Comparison of ENCODE assay signal across 16 cellular contexts in the genomic region with DNA sequence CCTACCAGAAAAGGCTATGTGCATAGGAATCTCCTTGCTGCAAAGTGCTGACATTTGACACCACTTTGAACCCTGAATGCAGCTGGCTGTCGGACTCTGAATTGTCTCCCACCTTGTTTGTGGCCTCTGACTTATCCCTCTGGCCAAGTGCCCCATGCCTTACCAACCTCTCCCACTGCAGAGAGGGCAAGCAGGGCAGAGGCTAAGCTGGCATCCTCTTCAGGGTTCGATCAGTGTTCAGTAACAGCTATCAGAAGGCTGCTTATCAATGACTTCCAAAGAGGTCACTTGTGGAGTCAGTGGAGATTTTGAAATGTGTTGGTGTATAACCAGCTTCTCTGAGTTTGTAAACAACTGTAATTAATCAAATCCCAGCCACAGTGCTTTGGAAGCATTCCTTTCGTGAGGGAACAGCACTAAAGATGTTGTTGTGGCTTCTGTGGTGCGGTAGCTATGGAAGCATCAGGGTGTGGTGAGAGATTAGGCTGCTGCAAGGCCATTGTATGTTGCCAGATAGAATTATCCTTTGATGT. TPM values are rescaled to one million over a fixed set of nuclear protein-coding genes. Genes with fewer than 3 reads are reported as not detected.
A peak's percentile ranks its signal among the peaks of the same experiment; 100 is the strongest.
DNase-seq lines count a peak whose midpoint lies in the region; ATAC-seq and TF ChIP-seq lines count a peak whose summit lies in the region.
"Had no signal": no experiment of that assay in that cellular context is flagged by ENCODE, and none has a peak within 500 bp of the region (broad histone marks: within the 10 kb centered on the region; RNA-seq: fewer than 3 reads in every experiment).

No MANE protein-coding gene starts in this region.

- H3K4me1 ChIP-seq in H9 (ENCODE audit: insufficient read depth, low read length) = peaks cover 22% of the 10 kb centered on the region
- no peaks in the 10 kb centered on the region for H3K4me1 ChIP-seq in PC-9 (replicated peaks; ENCODE audit: insufficient read depth)
- no peaks in the 10 kb centered on the region for H3K4me1 ChIP-seq in foreskin keratinocyte
- H3K4me1 ChIP-seq: esophagus muscularis mucosa had no signal

- no TSS peak for BruUV-seq in PC-9 (replicated peaks; lab: Mats Ljungman, UMichigan)

- no peak overlapping the region for H3K4me3 Mint-ChIP-seq in H9
- H3K4me3 Mint-ChIP-seq: activated naive CD4-positive, alpha-beta T cell treated with anti-CD3 and anti-CD28 coated beads, Interleukin-2, amount 10 ng/mL, durations not matched to agents 7 days and 5 days had no signal

- intact Hi-C loops in PC-9 (cut with micrococcal nuclease; ENCODE audit: unreplicated experiment) (loop anchor here (1.0 kb wide), 1 partner anchor 127 kb away; no protein-coding TSS in a partner anchor), dorsolateral prefrontal cortex (cut with DNase I) (no loop called here)

- H3K27ac Mint-ChIP-seq in H9 = peak overlapping the region in 2 of 3 experiments; percentile 68 to 94; a peak in 4 of 7 replicates
- H3K27ac Mint-ChIP-seq: activated naive CD4-positive, alpha-beta T cell treated with anti-CD3 and anti-CD28 coated beads, Interleukin-2, amount 10 ng/mL, durations not matched to agents 7 days and 5 days had no signal

- no peaks in the 10 kb centered on the region for H3K23me2 ChIP-seq in H9 (ENCODE audit: insufficient read length, low read depth, low read length, poor library complexity, severe bottlenecking)

- no peak overlapping the region for H4K91ac ChIP-seq in H9 (ENCODE audit: insufficient read length, low read depth, low read length)

- no peak overlapping the region for H2BK12ac ChIP-seq in H9 (ENCODE audit: insufficient read length, low read depth, low read length)

- H3K4me2 ChIP-seq in H9 (ENCODE audit: insufficient read depth, insufficient read length, low read length) = peak overlapping the region; percentile 15
- H3K4me2 ChIP-seq in PC-9 = no peak overlapping the region

- CTCF ChIA-PET in PC-9 (lab: Charles Lee) = no interaction called here

- no peak overlapping the region for H2BK5ac ChIP-seq in H9 (ENCODE audit: insufficient read length, low read length)

- H3K14ac ChIP-seq in H9 (ENCODE audit: insufficient read depth, low read length) = peak overlapping the region; percentile 10

- H2AK5ac ChIP-seq in H9 (ENCODE audit: insufficient read length, low read length) = no peak overlapping the region

- H3K9me3 ChIP-seq in H9 (ENCODE audit: control insufficient read depth, low read depth, low read length) (peaks cover 2% of the 10 kb centered on the region), PC-9 (ENCODE audit: insufficient read depth, low read depth) (no peaks in the 10 kb centered on the region; the same call in 1 of the 2 replicates)

- POLR2A ChIA-PET in PC-9 (lab: Charles Lee; ENCODE audit: unreplicated experiment) = interaction anchor here (0.6 to 0.7 kb wide), 2 partner anchors 128 to 350 kb away, joined by 3 to 5 read pairs; no protein-coding TSS in a partner anchor

- peak overlapping the region; percentile 87 for H3T11ph ChIP-seq in H9 (ENCODE audit: low read length)

- peaks cover 67 to 69% of the 10 kb centered on the region in 2 experiments for H3K4me1 Mint-ChIP-seq in H9
- H3K4me1 Mint-ChIP-seq: activated naive CD4-positive, alpha-beta T cell treated with anti-CD3 and anti-CD28 coated beads, Interleukin-2, amount 10 ng/mL, durations not matched to agents 7 days and 5 days had no signal

- no peak overlapping the region for H4K5ac ChIP-seq in H9 (ENCODE audit: insufficient read length, low read depth, low read length)

- TF ChIP-seq CTCF in H9 (conservative IDR thresholded peaks at IDR 0.05) = no peak
- TF ChIP-seq CTCF in PC-9 (conservative IDR thresholded peaks at IDR 0.05) = no peak
- no peak for TF ChIP-seq CTCF in foreskin keratinocyte (conservative IDR thresholded peaks at IDR 0.05)
- no peak for TF ChIP-seq CTCF in omental fat pad (IDR thresholded peaks at IDR 0.05)
- TF ChIP-seq CTCF in dorsolateral prefrontal cortex (IDR thresholded peaks at IDR 0.05 in 54 of 56, conservative IDR thresholded peaks at IDR 0.05 in 2 of 56; ENCODE audit: low read depth in 1 of 56, partially characterized antibody in 56 of 56) = no peak

- no peaks in the 10 kb centered on the region for H3K27me3 Mint-ChIP-seq in H9 (ENCODE audit: low read depth)
- H3K27me3 Mint-ChIP-seq: activated naive CD4-positive, alpha-beta T cell treated with anti-CD3 and anti-CD28 coated beads, Interleukin-2, amount 10 ng/mL, durations not matched to agents 7 days and 5 days had no signal

- ATAC-seq in foreskin keratinocyte (peak; percentile 32), omental fat pad (ENCODE audit: low FRiP score) (peak; percentile 18)

- H3K9me3 Mint-ChIP-seq in H9 = peaks cover 12% of the 10 kb centered on the region in 2 experiments
- H3K9me3 Mint-ChIP-seq: activated naive CD4-positive, alpha-beta T cell treated with anti-CD3 and anti-CD28 coated beads, Interleukin-2, amount 10 ng/mL, durations not matched to agents 7 days and 5 days had no signal

- H3K18ac ChIP-seq in H9 (ENCODE audit: insufficient read length, low read depth, low read length) = peak overlapping the region; percentile 68

- peak; percentile 59 for DNase-seq in H9
- DNase-seq in PC-9 = peak; percentile 50 to 58
- no peak for DNase-seq in foreskin keratinocyte
- DNase-seq in omental fat pad (ENCODE audit: low spot score) = no peak
- DNase-seq in dorsolateral prefrontal cortex = no peak
- no peak for DNase-seq in activated T-cell treated with anti-CD3 and anti-CD28 coated beads, Interleukin-2, amount 50 U/mL, for 1 hour
- no peak for DNase-seq in H7
- DNase-seq in midbrain (lab: John Stamatoyannopoulos, UW) = no peak
- DNase-seq: activated naive CD4-positive, alpha-beta T cell treated with anti-CD3 and anti-CD28 coated beads, Interleukin-2, amount 10 ng/mL, durations not matched to agents 7 days and 5 days; C1 segment of cervical spinal cord; KG1; NCI-H1694; NCI-H748 treated with DMSO at 0.1 percent for 48 hours; SHP77 treated with DMSO at 0.1 percent for 48 hours; WERI-Rb-1 had no signal

- peaks cover 1% of the 10 kb centered on the region; the same call in 1 of the 2 replicates for H3K27me3 ChIP-seq in H9 (ENCODE audit: insufficient read depth, low read length)
- no peaks in the 10 kb centered on the region for H3K27me3 ChIP-seq in PC-9 (ENCODE audit: insufficient read depth, low read depth)
- H3K27me3 ChIP-seq in foreskin keratinocyte = no peaks in the 10 kb centered on the region
- no peaks in the 10 kb centered on the region for H3K27me3 ChIP-seq in dorsolateral prefrontal cortex
- H3K27me3 ChIP-seq in H7 (ENCODE audit: control insufficient read depth, insufficient read depth, low read length) = no peaks in the 10 kb centered on the region; the same call in 1 of the 2 replicates
- H3K27me3 ChIP-seq: esophagus muscularis mucosa had no signal

- WGBS in H9 (ENCODE audit: extremely low coverage, insufficient read length, low lambda C conversion rate) = no CpG with 5 or more reads among the region's 4 CpGs

- H3K36me3 Mint-ChIP-seq in H9 (ENCODE audit: insufficient read depth in 1 of 3, low read depth in 3 of 3) = peaks cover 2 to 12% (median 9%) of the 10 kb centered on the region in 3 experiments
- H3K36me3 Mint-ChIP-seq: activated naive CD4-positive, alpha-beta T cell treated with anti-CD3 and anti-CD28 coated beads, Interleukin-2, amount 10 ng/mL, durations not matched to agents 7 days and 5 days had no signal

- H3K4me3 ChIP-seq in PC-9 = no peak overlapping the region
- H3K4me3 ChIP-seq in dorsolateral prefrontal cortex = no peak overlapping the region
- H3K4me3 ChIP-seq in H7 (ENCODE audit: insufficient read depth, low read depth, low read length) = no peak overlapping the region
- H3K4me3 ChIP-seq: esophagus muscularis mucosa had no signal

- H4K20me1 ChIP-seq in H9 (ENCODE audit: control insufficient read depth, insufficient read depth, insufficient read length) (no peaks in the 10 kb centered on the region), PC-9 (ENCODE audit: insufficient read depth) (no peaks in the 10 kb centered on the region)

- H3F3A ChIP-seq in PC-9 (ENCODE audit: insufficient read depth, low read depth) = no peaks in the 10 kb centered on the region

- no peak overlapping the region for H3K23ac ChIP-seq in H9 (ENCODE audit: insufficient read length, low read depth, low read length)

- H3K79me2 ChIP-seq in H9 (ENCODE audit: insufficient read depth, low read length) = no peaks in the 10 kb centered on the region
- no peaks in the 10 kb centered on the region for H3K79me2 ChIP-seq in PC-9 (ENCODE audit: low read depth)

- peak overlapping the region; percentile 84 for H2BK120ac ChIP-seq in H9 (ENCODE audit: low read depth, low read length, poor library complexity, severe bottlenecking)

- no peak overlapping the region for H2BK20ac ChIP-seq in H9 (ENCODE audit: low read depth, low read length, poor library complexity, severe bottlenecking)

- H3K4ac ChIP-seq in H9 (ENCODE audit: low read depth, low read length) = no peak overlapping the region

- no peak overlapping the region for H2AFZ ChIP-seq in H9 (ENCODE audit: low read length)
- H2AFZ ChIP-seq in PC-9 = no peak overlapping the region

- no peaks in the 10 kb centered on the region for H3K9me2 ChIP-seq in PC-9 (ENCODE audit: insufficient read depth)

- no peak overlapping the region for H3K9ac ChIP-seq in H9 (ENCODE audit: extremely low read depth, insufficient read length, low read length)

- no peaks in the 10 kb centered on the region for H3K79me1 ChIP-seq in H9 (ENCODE audit: insufficient read depth, low read depth, low read length, poor library complexity, severe bottlenecking)

- no peak overlapping the region for H4K8ac ChIP-seq in H9 (replicated peaks; ENCODE audit: insufficient read length, low read depth, low read length)

- H3K56ac ChIP-seq in H9 (ENCODE audit: insufficient read length, low read depth, low read length) = no peak overlapping the region

- H3K27ac ChIP-seq in H9 (ENCODE audit: insufficient read length, low read depth, low read length) (peak overlapping the region; percentile 13), PC-9 (no peak overlapping the region), foreskin keratinocyte (no peak overlapping the region), dorsolateral prefrontal cortex (no peak overlapping the region)
- H3K27ac ChIP-seq: esophagus muscularis mucosa, WERI-Rb-1 had no signal

- H3K36me3 ChIP-seq in PC-9 (ENCODE audit: low read depth) = no peaks in the 10 kb centered on the region
- no peaks in the 10 kb centered on the region for H3K36me3 ChIP-seq in H7 (replicated peaks; ENCODE audit: control insufficient read depth, insufficient read depth, low read length)
- H3K36me3 ChIP-seq: esophagus muscularis mucosa, WERI-Rb-1 had no signal

- no peak overlapping the region for H2BK15ac ChIP-seq in H9 (ENCODE audit: low read depth, low read length)

RNA-seq across cellular contexts. Expression of gene BMP4, which starts 22.6 kb away (rescaled TPM):
- total RNA-seq in H9 (2021) (12.2 and 13.6 TPM in 2 replicates), PC-9 (2021) (62.4 and 63.5 TPM in 2 replicates), foreskin keratinocyte (8.6 and 13.7 TPM in 2 replicates), omental fat pad (10 to 100 TPM; 13.7 to 33.4 (median 20.0) TPM), dorsolateral prefrontal cortex (10 to 100 TPM in 9 of 120 experiments, 1 to 10 TPM in 110, under 1 TPM in 1; 0.85 to 15.2 (median 5.4) TPM)
- 9.7 and 13.4 TPM in 2 replicates for polyA plus RNA-seq in foreskin keratinocyte
- total RNA-seq in H7 (2014; rRNA removed; shearing (Covaris generic)) = 20.4 and 22.9 TPM in 2 replicates

Comparison
In these comparisons a context has a peak if more than half of its experiments do, and no peak if none do; other contexts are left out.
1. DNase-seq: peak in H9 (single experiment) and PC-9 (2 of 2); none in foreskin keratinocyte (0 of 2), omental fat pad (single experiment), dorsolateral prefrontal cortex (0 of 10), activated T-cell treated with anti-CD3 and anti-CD28 coated beads, Interleukin-2, amount 50 U/mL, for 1 hour (single experiment), H7 (single experiment) and midbrain (single experiment).